In genomic region chrX:17373337-17373736, GRCh38 we compare ENCODE assay signal across 28 cellular contexts. TPM values are rescaled to one million over a fixed set of nuclear protein-coding genes. Genes with fewer than 3 reads are reported as not detected.
"Had no signal": no experiment of that assay in that cellular context is flagged by ENCODE, and none has a peak within 500 bp of the region (broad histone marks: within the 10 kb centered on the region; RNA-seq: fewer than 3 reads in every experiment).

No MANE protein-coding gene starts in this region.

- ATAC-seq: activated naive CD4-positive, alpha-beta T cell treated with anti-CD3 and anti-CD28 coated beads, Interleukin-2, amount 50 U/mL, for 72 hours; activated naive CD8-positive, alpha-beta T cell treated with anti-CD3 and anti-CD28 coated beads, Interleukin-2, amount 50 U/mL, for 24 hours; activated T-cell treated with anti-CD3 and anti-CD28 coated beads, Interleukin-2, amount 50 U/mL, for 4 hours; K562; PC-3; T-cell had no signal

- DNase-seq: activated B cell treated with CpG ODN at 0.5 μM for 24 hours; activated CD4-positive, alpha-beta T cell treated with anti-CD3 and anti-CD28 coated beads for 1 hour; activated CD4-positive, alpha-beta T cell treated with anti-CD3 and anti-CD28 coated beads, Interleukin-2, amount 10 ng/mL, durations not matched to agents 24 days and 14 days; activated CD4-positive, alpha-beta T cell treated with anti-CD3 and anti-CD28 coated beads, Interleukin-2, amount 50 U/mL, for 48 hours; activated effector memory CD4-positive, alpha-beta T cell treated with anti-CD3 and anti-CD28 coated beads, Interleukin-2, amount 50 U/mL, for 16 hours; activated naive CD4-positive, alpha-beta T cell treated with Interleukin-2 at 50 U/mL for 16 hours; activated naive CD8-positive, alpha-beta T cell treated with anti-CD3 and anti-CD28 coated beads, Interleukin-2, amount 50 U/mL, for 24 hours; activated T-cell treated with anti-CD3 and anti-CD28 coated beads, Interleukin-2, amount 50 U/mL, for 4 hours; amniotic stem cell; Karpas-422; MM.1S; NCI-H1105; NCI-H1436; NCI-H187; NCI-H2081 treated with DMSO at 0.1 percent for 48 hours; NCI-H2171; NCI-H226; NCI-H526; PC-3; T-cell; T-helper 2 cell; T1000 had no signal

- H3K27ac ChIP-seq: ascending aorta, SK-N-MC had no signal

- H3K4me1 ChIP-seq: ascending aorta had no signal

- H3K27me3 ChIP-seq: ascending aorta had no signal

- H3K4me3 ChIP-seq: K562, SK-N-MC had no signal

- H3K36me3 ChIP-seq: ascending aorta had no signal

- FAIRE-seq: K562, RCC 7860, TTC549 had no signal

RNA-seq across cellular contexts. Expression of gene NHS, which starts 1.7 kb away (rescaled TPM):
- total RNA-seq: activated B cell treated with CpG ODN at 0.5 μM for 24 hours had no signal
- polyA plus RNA-seq: K562 had no signal
